Comparison of ENCODE assay signal across 8 cellular contexts in genomic region chr1:203627819-203628184, GRCh38. TPM values are rescaled to one million over a fixed set of nuclear protein-coding genes. Genes with fewer than 3 reads are reported as not detected.
DNase-seq lines count a peak whose midpoint lies in the region; ATAC-seq and TF ChIP-seq lines count a peak whose summit lies in the region.

No MANE protein-coding gene starts in this region.

- H4K20me1 ChIP-seq in neural progenitor cell (ENCODE audit: low read depth) = peaks cover 41% of the 10 kb centered on the region

- POLR2A ChIA-PET in activated CD4-positive, alpha-beta memory T cell treated with anti-CD3 and anti-CD28 coated beads for 36 hours (lab: Charles Lee) = interaction anchor here (0.5 to 4.7 kb wide), 5 partner anchors 8 to 138 kb away, joined by 7 to 75 read pairs (median 13); partner anchors contain the start of gene LAX1

- peaks cover 15% of the 10 kb centered on the region for H3K27me3 ChIP-seq in neural progenitor cell

- CTCF ChIA-PET in activated CD4-positive, alpha-beta memory T cell treated with anti-CD3 and anti-CD28 coated beads for 36 hours (lab: Charles Lee) = interaction anchor here (0.9 to 4.4 kb wide), 7 partner anchors 11 to 338 kb away, joined by 3 to 69 read pairs (median 24); no protein-coding TSS in a partner anchor

- no peaks in the 10 kb centered on the region for H3K36me3 ChIP-seq in neural progenitor cell

- peaks cover 52% of the 10 kb centered on the region for H3K4me1 Mint-ChIP-seq in activated CD4-positive, alpha-beta memory T cell treated with anti-CD3 and anti-CD28 coated beads for 36 hours (ENCODE audit: low read depth)
- H3K4me1 Mint-ChIP-seq in neural progenitor cell = peaks cover 67% of the 10 kb centered on the region

- H3K36me3 Mint-ChIP-seq in activated CD4-positive, alpha-beta memory T cell treated with anti-CD3 and anti-CD28 coated beads for 36 hours = peaks cover 22% of the 10 kb centered on the region
- H3K36me3 Mint-ChIP-seq in neural progenitor cell = peaks cover 1% of the 10 kb centered on the region

- H3K9me3 Mint-ChIP-seq in activated CD4-positive, alpha-beta memory T cell treated with anti-CD3 and anti-CD28 coated beads for 36 hours = no peaks in the 10 kb centered on the region
- no peaks in the 10 kb centered on the region for H3K9me3 Mint-ChIP-seq in neural progenitor cell

- H3K27ac ChIP-seq in neural progenitor cell = no peak overlapping the region

- DNase-seq in AG20443 (ENCODE audit: low spot score) (peak; percentile 54), HFF-Myc (ENCODE audit: extremely low read depth, low read depth) (no peak), fibroblast of gingiva (ENCODE audit: low read depth) (peak; percentile 62), neural progenitor cell (ENCODE audit: low spot score) (peak; percentile 34), NCI-H345 treated with DMSO at 0.1 percent for 48 hours (lab: John Stamatoyannopoulos, UW; ENCODE audit: unreplicated experiment) (no peak)
- DNase-seq in activated CD4-positive, alpha-beta memory T cell treated with anti-CD3 and anti-CD28 coated beads for 36 hours = peak; percentile 59

- peak overlapping the region; percentile 9 for H2AFZ ChIP-seq in neural progenitor cell (replicated peaks)

- H3K27ac Mint-ChIP-seq in activated CD4-positive, alpha-beta memory T cell treated with anti-CD3 and anti-CD28 coated beads for 36 hours = peak overlapping the region; percentile 97
- peak overlapping the region; percentile 96 for H3K27ac Mint-ChIP-seq in neural progenitor cell

- ATAC-seq in GM18511 (IDR thresholded peaks at IDR 0.05; ENCODE audit: unreplicated experiment) (no peak), GM18909 (IDR thresholded peaks at IDR 0.05; ENCODE audit: poor library complexity, unreplicated experiment) (no peak)

- peaks cover 28% of the 10 kb centered on the region for H3K4me1 ChIP-seq in neural progenitor cell

- TF ChIP-seq CTCF in HFF-Myc (IDR thresholded peaks at IDR 0.05; ENCODE audit: low read depth, low read length, missing control alignments) (no peak), neural progenitor cell (IDR thresholded peaks at IDR 0.05) (no peak)

- peaks cover 56% of the 10 kb centered on the region for H3K79me2 ChIP-seq in neural progenitor cell (ENCODE audit: low read depth)

- intact Hi-C loops in activated CD4-positive, alpha-beta memory T cell treated with anti-CD3 and anti-CD28 coated beads for 36 hours (cut with micrococcal nuclease) = loop anchor here (1.0 to 10.0 kb wide), 6 partner anchors 25 to 321 kb away; partner anchors contain the start of genes BTG2, SNRPE, ZBED6 and ZC3H11A

- H3K9me3 ChIP-seq in neural progenitor cell (ENCODE audit: low read depth) = no peaks in the 10 kb centered on the region

- H3K4me2 ChIP-seq in neural progenitor cell = peak overlapping the region; percentile 97

- H3F3A ChIP-seq in neural progenitor cell (ENCODE audit: low read depth) = peaks cover 54% of the 10 kb centered on the region

- peak overlapping the region; percentile 90 for H3K4me3 Mint-ChIP-seq in activated CD4-positive, alpha-beta memory T cell treated with anti-CD3 and anti-CD28 coated beads for 36 hours
- peak overlapping the region; percentile 98 for H3K4me3 Mint-ChIP-seq in neural progenitor cell

- no peak overlapping the region for H3K9ac ChIP-seq in neural progenitor cell

- H3K27me3 Mint-ChIP-seq in activated CD4-positive, alpha-beta memory T cell treated with anti-CD3 and anti-CD28 coated beads for 36 hours = no peaks in the 10 kb centered on the region
- H3K27me3 Mint-ChIP-seq in neural progenitor cell (ENCODE audit: insufficient read depth, low read depth) = peaks cover 17% of the 10 kb centered on the region

- H3K4me3 ChIP-seq in HFF-Myc (replicated peaks; ENCODE audit: low read depth, low read length) = peak overlapping the region; percentile 65
- peak overlapping the region; percentile 83 for H3K4me3 ChIP-seq in neural progenitor cell

RNA-seq across cellular contexts. Expression of gene ATP2B4, which starts 1.2 kb away (rescaled TPM):
- 10 to 100 TPM; 48.1 to 52.7 TPM for total RNA-seq in activated CD4-positive, alpha-beta memory T cell treated with anti-CD3 and anti-CD28 coated beads for 36 hours
- total RNA-seq in neural progenitor cell (ENCODE audit: low replicate concordance) = 39.6 and 39.8 TPM in 2 replicates

Comparison
In these comparisons a context has a peak if more than half of its experiments do, and no peak if none do; other contexts are left out.
1. DNase-seq: peak in AG20443 (single experiment), activated CD4-positive, alpha-beta memory T cell treated with anti-CD3 and anti-CD28 coated beads for 36 hours (single experiment), fibroblast of gingiva (single experiment) and neural progenitor cell (single experiment); none in HFF-Myc (single experiment) and NCI-H345 treated with DMSO at 0.1 percent for 48 hours (single experiment).